ENCODE assay signal across 1 cellular context in genomic region chr17:79825580-79825921, GRCh38.
TF ChIP-seq lines count a peak whose summit lies in the region.

No MANE protein-coding gene starts in this region.

TF ChIP-seq in K562, 482 proteins besides CTCF, POLR2A, EP300 and RAD21:
- TF ChIP-seq ZNF507 (tag; conservative IDR thresholded peaks at IDR 0.05), result no peak
- TF ChIP-seq ATF3 (IDR thresholded peaks at IDR 0.05), result peak; percentile 5
- no peak for TF ChIP-seq ATF3 (CRISPR knock-in tag; conservative IDR thresholded peaks at IDR 0.05)
- peak in 1 of 2 experiments; percentile 58; a peak in 1 of 4 replicates for TF ChIP-seq NRF1 (conservative IDR thresholded peaks at IDR 0.05 in 1 of 2, IDR thresholded peaks at IDR 0.05 in 1 of 2)
- TF ChIP-seq CREM (IDR thresholded peaks at IDR 0.05; ENCODE audit: low read depth), result 0 out of 2 replicates have a peak, but pooled peaks have one; percentile 1
- peak; percentile 21 for TF ChIP-seq PRDM10 (IDR thresholded peaks at IDR 0.05; ENCODE audit: partially characterized antibody)
- TF ChIP-seq ATF1 (CRISPR knock-in tag; IDR thresholded peaks at IDR 0.05), result no peak
- TF ChIP-seq ATF1 (tag; IDR thresholded peaks at IDR 0.05), result peak; percentile 21; the same call in 1 of the 2 replicates
- TF ChIP-seq SP1 (CRISPR knock-in tag; IDR thresholded peaks at IDR 0.05), result peak; percentile 24; the same call in 1 of the 2 replicates
- 0 out of 2 replicates have a peak, but pooled peaks have one; percentile 1 for TF ChIP-seq JUN (IDR thresholded peaks at IDR 0.05; ENCODE audit: borderline replicate concordance, low read depth, low read length)
- TF ChIP-seq JUN (CRISPR knock-in tag; IDR thresholded peaks at IDR 0.05; ENCODE audit: borderline replicate concordance), result no peak
- peak in 1 of 3 experiments; percentile 55; a peak in 1 of 6 replicates for TF ChIP-seq ZBTB11 (CRISPR knock-in tag; IDR thresholded peaks at IDR 0.05)
- TF ChIP-seq CREB5 (CRISPR knock-in tag; IDR thresholded peaks at IDR 0.05), result no peak
- TF ChIP-seq RCOR1 (IDR thresholded peaks at IDR 0.05; ENCODE audit: borderline replicate concordance in 1 of 2, low read depth in 2 of 2, low read length in 2 of 2), result peak in 1 of 2 experiments; percentile 61; a peak in 2 of 4 replicates
- TF ChIP-seq SPI1 (IDR thresholded peaks at IDR 0.05; ENCODE audit: borderline replicate concordance, low read depth, low read length), result peak; percentile 53; the same call in 1 of the 2 replicates
- TF ChIP-seq ZNF589 (CRISPR knock-in tag; IDR thresholded peaks at IDR 0.05; ENCODE audit: low read depth), result peak; percentile 56; the same call in 1 of the 2 replicates
- TF ChIP-seq ZNF253 (CRISPR knock-in tag; conservative IDR thresholded peaks at IDR 0.05), result no peak
- no peak for TF ChIP-seq CHCHD3 (CRISPR knock-in tag; IDR thresholded peaks at IDR 0.05)
- TF ChIP-seq ZNF639 (CRISPR knock-in tag; conservative IDR thresholded peaks at IDR 0.05 in 1 of 2, IDR thresholded peaks at IDR 0.05 in 1 of 2), result peak in 1 of 2 experiments; percentile 16; a peak in 2 of 4 replicates
- 0 out of 2 replicates have a peak, but pooled peaks have one; percentile 7 for TF ChIP-seq JUND (IDR thresholded peaks at IDR 0.05; ENCODE audit: borderline replicate concordance, low read depth, low read length)
- no peak for TF ChIP-seq JUND (tag; IDR thresholded peaks at IDR 0.05; ENCODE audit: borderline replicate concordance, low read depth, low read length)
